1 cellular context compared by ENCODE assay signal in the genomic region with DNA sequence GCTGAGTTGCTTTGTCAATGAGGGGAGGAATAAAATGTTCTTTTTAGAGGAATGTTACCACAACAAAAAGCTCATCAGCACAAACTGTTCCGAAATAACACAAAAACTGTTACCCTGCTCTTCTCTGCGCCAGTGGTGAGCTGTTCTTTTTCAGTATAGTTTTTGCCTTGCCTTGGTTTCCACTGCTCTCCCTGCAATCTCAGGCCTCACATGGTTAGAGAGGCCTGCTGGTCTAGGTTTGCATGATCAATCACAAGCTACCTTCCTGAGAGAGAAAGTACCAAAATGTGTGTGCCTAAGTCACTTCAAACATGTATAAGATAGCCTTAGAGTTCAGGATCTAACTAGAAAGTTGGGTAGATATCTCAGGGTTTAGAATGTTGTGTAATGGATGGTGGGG.
TF ChIP-seq lines count a peak whose summit lies in the region.

No MANE protein-coding gene starts in this region.

TF ChIP-seq in GM12878, 131 proteins besides CTCF, POLR2A, EP300 and RAD21 (continued from another document):
- TF ChIP-seq, protein P1, sequence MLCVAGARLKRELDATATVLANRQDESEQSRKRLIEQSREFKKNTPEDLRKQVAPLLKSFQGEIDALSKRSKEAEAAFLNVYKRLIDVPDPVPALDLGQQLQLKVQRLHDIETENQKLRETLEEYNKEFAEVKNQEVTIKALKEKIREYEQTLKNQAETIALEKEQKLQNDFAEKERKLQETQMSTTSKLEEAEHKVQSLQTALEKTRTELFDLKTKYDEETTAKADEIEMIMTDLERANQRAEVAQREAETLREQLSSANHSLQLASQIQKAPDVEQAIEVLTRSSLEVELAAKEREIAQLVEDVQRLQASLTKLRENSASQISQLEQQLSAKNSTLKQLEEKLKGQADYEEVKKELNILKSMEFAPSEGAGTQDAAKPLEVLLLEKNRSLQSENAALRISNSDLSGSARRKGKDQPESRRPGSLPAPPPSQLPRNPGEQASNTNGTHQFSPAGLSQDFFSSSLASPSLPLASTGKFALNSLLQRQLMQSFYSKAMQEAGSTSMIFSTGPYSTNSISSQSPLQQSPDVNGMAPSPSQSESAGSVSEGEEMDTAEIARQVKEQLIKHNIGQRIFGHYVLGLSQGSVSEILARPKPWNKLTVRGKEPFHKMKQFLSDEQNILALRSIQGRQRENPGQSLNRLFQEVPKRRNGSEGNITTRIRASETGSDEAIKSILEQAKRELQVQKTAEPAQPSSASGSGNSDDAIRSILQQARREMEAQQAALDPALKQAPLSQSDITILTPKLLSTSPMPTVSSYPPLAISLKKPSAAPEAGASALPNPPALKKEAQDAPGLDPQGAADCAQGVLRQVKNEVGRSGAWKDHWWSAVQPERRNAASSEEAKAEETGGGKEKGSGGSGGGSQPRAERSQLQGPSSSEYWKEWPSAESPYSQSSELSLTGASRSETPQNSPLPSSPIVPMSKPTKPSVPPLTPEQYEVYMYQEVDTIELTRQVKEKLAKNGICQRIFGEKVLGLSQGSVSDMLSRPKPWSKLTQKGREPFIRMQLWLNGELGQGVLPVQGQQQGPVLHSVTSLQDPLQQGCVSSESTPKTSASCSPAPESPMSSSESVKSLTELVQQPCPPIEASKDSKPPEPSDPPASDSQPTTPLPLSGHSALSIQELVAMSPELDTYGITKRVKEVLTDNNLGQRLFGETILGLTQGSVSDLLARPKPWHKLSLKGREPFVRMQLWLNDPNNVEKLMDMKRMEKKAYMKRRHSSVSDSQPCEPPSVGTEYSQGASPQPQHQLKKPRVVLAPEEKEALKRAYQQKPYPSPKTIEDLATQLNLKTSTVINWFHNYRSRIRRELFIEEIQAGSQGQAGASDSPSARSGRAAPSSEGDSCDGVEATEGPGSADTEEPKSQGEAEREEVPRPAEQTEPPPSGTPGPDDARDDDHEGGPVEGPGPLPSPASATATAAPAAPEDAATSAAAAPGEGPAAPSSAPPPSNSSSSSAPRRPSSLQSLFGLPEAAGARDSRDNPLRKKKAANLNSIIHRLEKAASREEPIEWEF (IDR thresholded peaks at IDR 0.05; ENCODE audit: insufficient replicate concordance, low read depth, low read length): no peak
